Comparison of ENCODE assay signal across 7 cellular contexts in genomic region chr22:31107206-31108118, GRCh38. TPM values are rescaled to one million over a fixed set of nuclear protein-coding genes. Genes with fewer than 3 reads are reported as not detected.
DNase-seq lines count a peak whose midpoint lies in the region; ATAC-seq, FAIRE-seq and TF ChIP-seq lines count a peak whose summit lies in the region.

A gene with protein sequence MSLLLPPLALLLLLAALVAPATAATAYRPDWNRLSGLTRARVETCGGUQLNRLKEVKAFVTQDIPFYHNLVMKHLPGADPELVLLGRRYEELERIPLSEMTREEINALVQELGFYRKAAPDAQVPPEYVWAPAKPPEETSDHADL (minus strand): TSS chr22:31107568. CDS start chr22:31107505, 63 bp downstream.

- H3K9me3 ChIP-seq in WERI-Rb-1 (ENCODE audit: severe bottlenecking) (no peaks in the 10 kb centered on the region), mammary epithelial cell (replicated peaks; ENCODE audit: insufficient read depth, low read length) (no peaks in the 10 kb centered on the region), small intestine (ENCODE audit: control insufficient read depth, low read depth) (no peaks in the 10 kb centered on the region)

- H3K9ac ChIP-seq in mammary epithelial cell (ENCODE audit: insufficient read depth, low read length): peak within 1 kb of the TSS; percentile 64

- TSS peak; percentile 76 for BruUV-seq in mammary epithelial cell (replicated peaks; lab: Mats Ljungman, UMichigan)

- no peak for FAIRE-seq in small intestine (lab: Jason Lieb, UNC)

- 2% methylated on average over 23 of the region's 70 CpGs for WGBS in mammary epithelial cell (ENCODE audit: low coverage, missing lambda C conversion rate)
- 1 to 5% (median 4%) methylated on average over 34 to 70 of the region's 70 CpGs for WGBS in small intestine, 3 donors

- H3K27ac ChIP-seq in WERI-Rb-1: no peak within 1 kb of the TSS; the same call in 1 of the 2 replicates
- peak within 1 kb of the TSS; percentile 82 for H3K27ac ChIP-seq in mammary epithelial cell (ENCODE audit: insufficient read depth, low read depth, low read length)
- peak within 1 kb of the TSS; percentile 63 to 95 for H3K27ac ChIP-seq in small intestine (ENCODE audit: low read depth in 1 of 2, low read length in 1 of 2)

- intact Hi-C loops in mammary epithelial cell (cut with micrococcal nuclease): loop anchor here (1.0 to 5.0 kb wide), 6 partner anchors 42 to 295 kb away; partner anchors contain the start of gene LIMK2

- CTCF ChIA-PET in mammary epithelial cell (lab: Charles Lee; ENCODE audit: low non-redundant PET): interaction anchor here (0.5 to 1.1 kb wide), 26 partner anchors 8 to 1885 kb away, joined by 3 to 12 read pairs (median 4); partner anchors contain the start of gene SMTN

- H3K36me3 ChIP-seq in WERI-Rb-1 (no peaks in the 10 kb centered on the region; the same call in none of the 2 replicates), mammary epithelial cell (ENCODE audit: insufficient read depth, low read length) (peaks cover 9% of the 10 kb centered on the region), small intestine (ENCODE audit: control insufficient read depth in 2 of 2, insufficient read depth in 2 of 2, low read length in 2 of 2) (peaks cover 0 to 4% of the 10 kb centered on the region in 2 donors)

- H4K20me1 ChIP-seq in mammary epithelial cell (ENCODE audit: insufficient read depth, low read length): no peaks in the 10 kb centered on the region

- DNase-seq in NCI-H2081 (lab: John Stamatoyannopoulos, UW) (peak; percentile 86), WERI-Rb-1 (peak; percentile 84), mammary epithelial cell (peak; percentile 98), iPS-NIHi7 (ENCODE audit: extremely low spot score) (peak; percentile 94), small intestine (peak; percentile 99)

- dilution Hi-C loops in mammary epithelial cell (cut with HindIII; ENCODE audit: low sequenced_read_pairs): no loop called here

- TF ChIP-seq CTCF in WERI-Rb-1 (IDR thresholded peaks at IDR 0.05; ENCODE audit: low read depth, low read length) (peak; percentile 72), mammary epithelial cell (conservative IDR thresholded peaks at IDR 0.05 in 1 of 2, IDR thresholded peaks at IDR 0.05 in 1 of 2; ENCODE audit: extremely low read depth in 1 of 2, insufficient read depth in 1 of 2, low read depth in 1 of 2, low read length in 2 of 2) (peak; percentile 74 to 97)

- H3K79me2 ChIP-seq in mammary epithelial cell (ENCODE audit: insufficient read depth, low read length): no peaks in the 10 kb centered on the region

- peak within 1 kb of the TSS; percentile 91 for H2AFZ ChIP-seq in mammary epithelial cell (ENCODE audit: low read depth, low read length)

- H3K4me2 ChIP-seq in mammary epithelial cell (ENCODE audit: insufficient read depth, low read depth, low read length): peak within 1 kb of the TSS; percentile 98

- H3K4me3 ChIP-seq in WERI-Rb-1 (ENCODE audit: low read depth, low read length): peak within 1 kb of the TSS; percentile 30
- H3K4me3 ChIP-seq in mammary epithelial cell (replicated peaks in 1 of 3; ENCODE audit: insufficient read depth in 1 of 3, low read depth in 2 of 3, low read length in 3 of 3): peak within 1 kb of the TSS; percentile 66 to 77 (median 67)
- H3K4me3 ChIP-seq in small intestine (ENCODE audit: low read depth in 1 of 2, low read length in 2 of 2): peak within 1 kb of the TSS; percentile 47 to 72

- no peaks in the 10 kb centered on the region for H3K27me3 ChIP-seq in WERI-Rb-1 (ENCODE audit: insufficient read depth, low read depth, severe bottlenecking)
- no peaks in the 10 kb centered on the region for H3K27me3 ChIP-seq in mammary epithelial cell (ENCODE audit: insufficient read depth, low read length)
- H3K27me3 ChIP-seq in small intestine (ENCODE audit: control insufficient read depth in 2 of 2, insufficient read depth in 2 of 2, low read length in 2 of 2): no peaks in the 10 kb centered on the region

- in situ Hi-C loops in mammary epithelial cell (cut with MboI; ENCODE audit: low sequenced_read_pairs in 2 of 2): no loop called here

- ATAC-seq in GM18498 (IDR thresholded peaks at IDR 0.05; ENCODE audit: unreplicated experiment): peak; percentile 92
- ATAC-seq in HG02885 (IDR thresholded peaks at IDR 0.05; ENCODE audit: poor library complexity, unreplicated experiment): peak; percentile 86

- H3K4me1 ChIP-seq in mammary epithelial cell (ENCODE audit: insufficient read depth, low read length) (peaks cover 7% of the 10 kb centered on the region), small intestine (ENCODE audit: control insufficient read depth in 2 of 2, insufficient read depth in 1 of 2, low read depth in 1 of 2, low read length in 1 of 2) (no peaks in the 10 kb centered on the region)

RNA-seq across cellular contexts. Expression of the gene that starts here (rescaled TPM):
- 10 to 100 TPM; 24.6 to 38.7 TPM for total RNA-seq in mammary epithelial cell
- polyA plus RNA-seq in mammary epithelial cell (21.8 TPM), small intestine (100 to 1,000 TPM in 1 of 3 donors, 10 to 100 TPM in 2; 14.8 to 163 (median 90.0) TPM)
- 4.7 TPM for polyA minus RNA-seq in mammary epithelial cell
